ENCODE assay signal across 23 cellular contexts in the genomic region with DNA sequence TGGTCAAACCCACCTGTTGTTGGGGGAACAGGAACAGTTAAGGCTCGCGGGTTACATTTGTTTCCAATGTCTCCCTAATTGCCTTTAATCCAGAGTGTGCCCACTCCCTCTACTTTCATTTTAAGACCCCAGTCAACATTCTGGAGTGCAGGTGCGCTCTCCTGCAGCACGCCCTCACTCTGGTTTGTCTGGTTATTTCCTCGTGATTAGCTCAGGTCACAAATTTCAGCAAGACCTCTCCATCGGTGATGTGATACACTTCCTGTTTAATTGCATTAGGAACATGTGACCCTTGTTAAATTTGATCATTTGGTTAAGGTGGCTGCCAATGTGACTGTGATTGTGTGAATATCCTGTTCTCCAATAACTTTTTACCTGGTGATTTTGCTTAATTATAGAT. TPM values are rescaled to one million over a fixed set of nuclear protein-coding genes. Genes with fewer than 3 reads are reported as not detected.
"Had no signal": no experiment of that assay in that cellular context is flagged by ENCODE, and none has a peak within 500 bp of the region (broad histone marks: within the 10 kb centered on the region; RNA-seq: fewer than 3 reads in every experiment).

No MANE protein-coding gene starts in this region.

- H3K9ac ChIP-seq: neural progenitor cell had no signal

- H3K9me3 Mint-ChIP-seq: activated CD4-positive, alpha-beta memory T cell treated with anti-CD3 and anti-CD28 coated beads, Interleukin-2, amount 10 ng/mL, durations not matched to agents 7 days and 5 days; activated naive CD4-positive, alpha-beta T cell treated with anti-CD3 and anti-CD28 coated beads, Interleukin-2, amount 50 U/mL, for 24 hours; activated T-helper 1 cell treated with anti-CD3 and anti-CD28 coated beads, Interleukin-12 subunit alpha, Interleukin-12 subunit beta, Interleukin-2, Interleukin-4 antibody, amounts not matched to agents 30 ng/mL and 10 ng/mL and 1 ng/mL, durations not matched to agents 14 hours and 24 hours and 36 hours had no signal

- H3K27me3 Mint-ChIP-seq: activated naive CD4-positive, alpha-beta T cell treated with anti-CD3 and anti-CD28 coated beads, Interleukin-2, amount 50 U/mL, for 24 hours had no signal

- H3K36me3 ChIP-seq: heart right ventricle, left lung, neural progenitor cell, right lobe of liver, stomach, transverse colon had no signal

- H3K27me3 ChIP-seq: left lung, neural progenitor cell, right lobe of liver, stomach, transverse colon had no signal

- H2AFZ ChIP-seq: neural progenitor cell had no signal

- H3K27ac Mint-ChIP-seq: activated CD4-positive, alpha-beta memory T cell treated with anti-CD3 and anti-CD28 coated beads, Interleukin-2, amount 10 ng/mL, durations not matched to agents 7 days and 5 days; activated T-helper 1 cell treated with anti-CD3 and anti-CD28 coated beads, Interleukin-12 subunit alpha, Interleukin-12 subunit beta, Interleukin-2, Interleukin-4 antibody, amounts not matched to agents 30 ng/mL and 10 ng/mL and 1 ng/mL, durations not matched to agents 14 hours and 24 hours and 36 hours; neural progenitor cell; WTC11 had no signal

- H3K36me3 Mint-ChIP-seq: activated naive CD4-positive, alpha-beta T cell treated with anti-CD3 and anti-CD28 coated beads, Interleukin-2, amount 50 U/mL, for 24 hours; neural progenitor cell; WTC11 had no signal

- H3K4me3 Mint-ChIP-seq: activated CD4-positive, alpha-beta memory T cell treated with anti-CD3 and anti-CD28 coated beads, Interleukin-2, amount 10 ng/mL, durations not matched to agents 7 days and 5 days; activated naive CD4-positive, alpha-beta T cell treated with anti-CD3 and anti-CD28 coated beads, Interleukin-2, amount 50 U/mL, for 24 hours; activated T-helper 1 cell treated with anti-CD3 and anti-CD28 coated beads, Interleukin-12 subunit alpha, Interleukin-12 subunit beta, Interleukin-2, Interleukin-4 antibody, amounts not matched to agents 30 ng/mL and 10 ng/mL and 1 ng/mL, durations not matched to agents 14 hours and 24 hours and 36 hours; neural progenitor cell; WTC11 had no signal

- H3K9me3 ChIP-seq: heart right ventricle, left lung, right lobe of liver, stomach, transverse colon had no signal

- H3K4me1 ChIP-seq: heart right ventricle, left lung, neural progenitor cell, right lobe of liver, stomach, transverse colon had no signal

- H3K4me3 ChIP-seq: coronary artery, heart right ventricle, left lung, neural progenitor cell, right lobe of liver, skin epidermis, stomach, transverse colon had no signal

- H3K27ac ChIP-seq: coronary artery, heart right ventricle, left lung, neural progenitor cell, right lobe of liver, skin epidermis, stomach, transverse colon had no signal

- H3K4me2 ChIP-seq: neural progenitor cell had no signal

- H3K4me1 Mint-ChIP-seq: activated CD4-positive, alpha-beta memory T cell treated with anti-CD3 and anti-CD28 coated beads, Interleukin-2, amount 10 ng/mL, durations not matched to agents 7 days and 5 days had no signal

- DNase-seq: activated CD4-positive, alpha-beta memory T cell treated with anti-CD3 and anti-CD28 coated beads, Interleukin-2, amount 10 ng/mL, durations not matched to agents 7 days and 5 days; activated CD4-positive, alpha-beta T cell treated with anti-CD3 and anti-CD28 coated beads for 4 hours; activated gamma-delta T cell; amygdala; cerebellar nuclear complex; heart right ventricle; left lung; naive thymus-derived CD4-positive, alpha-beta T cell; right lobe of liver; stimulated activated CD4-positive, alpha-beta T cell treated with anti-CD3 and anti-CD28 coated beads, Interleukin-1b, Interleukin-23, amount 100 ng/mL, for 48 hours; T-helper 1 cell; T-helper 9 cell; transverse colon had no signal

- ATAC-seq: heart right ventricle, left lung, right lobe of liver, WTC11 had no signal

RNA-seq across cellular contexts. Expression of a gene that starts 53.0 kb away (rescaled TPM):
- total RNA-seq: fibroblast of villous mesenchyme, kidney epithelial cell, stomach, temporal lobe, transverse colon had no signal
- polyA plus RNA-seq: naive thymus-derived CD4-positive, alpha-beta T cell had no signal
